ENCODE assay signal across 1 cellular context in genomic region chrX:36443007-36443406, GRCh38.
TF ChIP-seq lines count a peak whose summit lies in the region.

No MANE protein-coding gene starts in this region.

TF ChIP-seq in IMR-90, 13 proteins besides CTCF, POLR2A, EP300 and RAD21:
- 0 out of 2 replicates have a peak, but pooled peaks have one; percentile 8 for TF ChIP-seq FOS (IDR thresholded peaks at IDR 0.05; ENCODE audit: low read depth, low read length)
- no peak for TF ChIP-seq USF2 (IDR thresholded peaks at IDR 0.05; ENCODE audit: low read depth, low read length)
